In the genomic region with DNA sequence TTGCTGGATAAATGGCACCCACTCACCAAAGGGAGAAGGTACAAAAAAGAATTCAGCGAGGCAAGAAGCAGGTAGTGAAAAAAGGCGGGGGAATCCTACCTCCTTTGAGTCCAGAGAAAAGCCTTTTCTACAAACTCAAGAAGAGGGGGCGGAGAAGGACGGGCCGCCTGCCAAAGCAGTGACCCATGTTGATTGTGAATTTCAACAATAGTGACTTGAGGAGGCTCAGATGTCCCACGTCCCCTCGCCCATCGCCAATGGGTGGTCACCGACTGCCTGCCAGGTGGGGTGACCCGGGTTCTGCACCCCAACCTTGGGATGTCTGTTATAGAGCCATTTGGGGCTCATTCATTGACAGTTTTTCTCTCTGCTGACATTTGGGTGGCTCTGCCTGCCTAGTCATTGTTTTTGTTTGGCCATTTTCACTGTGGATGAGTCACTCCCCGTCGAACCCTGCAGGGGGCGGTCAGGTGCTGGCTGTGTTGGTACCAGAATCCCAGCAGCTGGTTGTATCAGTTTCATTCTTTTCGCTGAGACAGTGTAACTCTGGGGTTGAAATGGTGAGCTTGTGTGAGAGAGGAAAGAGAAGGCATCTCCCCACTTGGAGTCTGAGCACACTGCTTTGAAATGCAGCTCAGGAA, we compare ENCODE assay signal across 8 cellular contexts.
DNase-seq lines count a peak whose midpoint lies in the region; ATAC-seq, FAIRE-seq and TF ChIP-seq lines count a peak whose summit lies in the region.

No MANE protein-coding gene starts in this region.

- ATAC-seq in activated CD8-positive, alpha-beta T cell treated with anti-CD3 and anti-CD28 coated beads, Interleukin-2, amount 10 ng/mL, durations not matched to agents 7 days and 5 days = peak; percentile 81
- no peak for ATAC-seq in HG02981 (IDR thresholded peaks at IDR 0.05; ENCODE audit: unreplicated experiment)

- H3K4me3 ChIP-seq in AG04450 (ENCODE audit: low read depth, low read length) = no peak overlapping the region
- H3K4me3 ChIP-seq in GM12865 (ENCODE audit: low read depth, low read length) = no peak overlapping the region
- H3K4me3 ChIP-seq in kidney (ENCODE audit: low read length in 2 of 2) = no peak overlapping the region
- no peak overlapping the region for H3K4me3 ChIP-seq in thyroid gland (replicated peaks in 1 of 3)

- H3K36me3 Mint-ChIP-seq in activated CD8-positive, alpha-beta T cell treated with anti-CD3 and anti-CD28 coated beads, Interleukin-2, amount 10 ng/mL, durations not matched to agents 7 days and 5 days (ENCODE audit: low read depth) = no peaks in the 10 kb centered on the region

- H3K4me1 ChIP-seq in kidney (ENCODE audit: control insufficient read depth in 1 of 2, insufficient read depth in 1 of 2, low read depth in 1 of 2, low read length in 2 of 2) = peaks cover 7 to 12% of the 10 kb centered on the region in 2 donors
- peaks cover 27 to 29% of the 10 kb centered on the region in 2 donors for H3K4me1 ChIP-seq in thyroid gland

- peak overlapping the region; percentile 45 for H3K27ac Mint-ChIP-seq in activated CD8-positive, alpha-beta T cell treated with anti-CD3 and anti-CD28 coated beads, Interleukin-2, amount 10 ng/mL, durations not matched to agents 7 days and 5 days

- H3K36me3 ChIP-seq in kidney (ENCODE audit: control insufficient read depth in 1 of 2, insufficient read depth in 2 of 2, low read length in 2 of 2) (no peaks in the 10 kb centered on the region), thyroid gland (no peaks in the 10 kb centered on the region)

- H3K9me3 ChIP-seq in AG04450 (ENCODE audit: control insufficient read depth, insufficient read depth, low read length) (no peaks in the 10 kb centered on the region), kidney (ENCODE audit: control insufficient read depth in 1 of 2, low read length in 2 of 2) (no peaks in the 10 kb centered on the region), thyroid gland (no peaks in the 10 kb centered on the region)

- POLR2A ChIA-PET in AG04450 (lab: Yijun Ruan, JAX) = no interaction called here
- POLR2A ChIA-PET in activated CD8-positive, alpha-beta T cell treated with anti-CD3 and anti-CD28 coated beads, Interleukin-2, amount 10 ng/mL, durations not matched to agents 7 days and 5 days (lab: Charles Lee) = no interaction called here

- no peaks in the 10 kb centered on the region for H3K9me3 Mint-ChIP-seq in activated CD8-positive, alpha-beta T cell treated with anti-CD3 and anti-CD28 coated beads, Interleukin-2, amount 10 ng/mL, durations not matched to agents 7 days and 5 days (ENCODE audit: insufficient read depth)

- H3K27me3 ChIP-seq in AG04450 (ENCODE audit: control insufficient read depth, insufficient read depth, low read length) = no peaks in the 10 kb centered on the region
- H3K27me3 ChIP-seq in thyroid gland = no peaks in the 10 kb centered on the region

- intact Hi-C loops in kidney (cut with DNase I) (no loop called here), thyroid gland (cut with DNase I) (no loop called here)

- H3K9ac ChIP-seq in kidney (ENCODE audit: low read length in 2 of 2) = no peak overlapping the region

- no peak for TF ChIP-seq POLR2A in thyroid gland (IDR thresholded peaks at IDR 0.05)

- no peak for FAIRE-seq in kidney (lab: Jason Lieb, UNC)

- DNase-seq in AG04450 (ENCODE audit: low read depth, low spot score) (no peak), GM12865 (ENCODE audit: low read depth) (peak; percentile 55), LHCN-M2 (ENCODE audit: low read depth) (peak; percentile 80), kidney (no peak), thyroid gland (peak; percentile 88 to 90), cerebellar nuclear complex (lab: John Stamatoyannopoulos, UW) (no peak)
- peak; percentile 69 for DNase-seq in activated CD8-positive, alpha-beta T cell treated with anti-CD3 and anti-CD28 coated beads, Interleukin-2, amount 10 ng/mL, durations not matched to agents 7 days and 5 days

- 31 to 42% methylated on average over 14 of the region's 14 CpGs for WGBS in thyroid gland, 2 donors

- peaks cover 7% of the 10 kb centered on the region for H3K27me3 Mint-ChIP-seq in activated CD8-positive, alpha-beta T cell treated with anti-CD3 and anti-CD28 coated beads, Interleukin-2, amount 10 ng/mL, durations not matched to agents 7 days and 5 days (ENCODE audit: low read depth)

- H3K27ac ChIP-seq in AG04450 (ENCODE audit: low read depth, low read length) = no peak overlapping the region
- no peak overlapping the region for H3K27ac ChIP-seq in kidney (ENCODE audit: low read depth in 2 of 2, low read length in 2 of 2)
- peak overlapping the region in 2 of 3 donors; percentile 4 to 47 for H3K27ac ChIP-seq in thyroid gland

- peak overlapping the region; percentile 27 for H3K4me3 Mint-ChIP-seq in activated CD8-positive, alpha-beta T cell treated with anti-CD3 and anti-CD28 coated beads, Interleukin-2, amount 10 ng/mL, durations not matched to agents 7 days and 5 days

- H3K4me1 Mint-ChIP-seq in activated CD8-positive, alpha-beta T cell treated with anti-CD3 and anti-CD28 coated beads, Interleukin-2, amount 10 ng/mL, durations not matched to agents 7 days and 5 days (ENCODE audit: low read depth) = peaks cover 14% of the 10 kb centered on the region

- TF ChIP-seq CTCF in AG04450 (IDR thresholded peaks at IDR 0.05; ENCODE audit: low read depth, low read length) = 0 out of 2 replicates have a peak, but pooled peaks have one; percentile 12
- TF ChIP-seq CTCF in GM12865 (IDR thresholded peaks at IDR 0.05; ENCODE audit: insufficient read depth, low read depth, low read length, missing control alignments) = peak; percentile 59
- TF ChIP-seq CTCF in kidney (IDR thresholded peaks at IDR 0.05; ENCODE audit: borderline replicate concordance, extremely low read depth, insufficient read depth) = peak; percentile 61
- peak in 5 of 6 experiments; percentile 11 to 57 (median 53) for TF ChIP-seq CTCF in thyroid gland (IDR thresholded peaks at IDR 0.05)

- CTCF ChIA-PET in AG04450 (lab: Charles Lee) = interaction anchor here (1.1 kb wide), 1 partner anchor 489 kb away, joined by 3 read pairs; no protein-coding TSS in a partner anchor
- CTCF ChIA-PET in activated CD8-positive, alpha-beta T cell treated with anti-CD3 and anti-CD28 coated beads, Interleukin-2, amount 10 ng/mL, durations not matched to agents 7 days and 5 days (lab: Charles Lee) = interaction anchor here (0.6 to 1.6 kb wide), 5 partner anchors 156 to 1706 kb away, joined by 3 to 10 read pairs (median 3); no protein-coding TSS in a partner anchor

Comparison
In these comparisons a context has a peak if more than half of its experiments do, and no peak if none do; other contexts are left out.
1. DNase-seq: peak in GM12865 (single experiment), LHCN-M2 (single experiment), activated CD8-positive, alpha-beta T cell treated with anti-CD3 and anti-CD28 coated beads, Interleukin-2, amount 10 ng/mL, durations not matched to agents 7 days and 5 days (single experiment) and thyroid gland (2 of 2); none in AG04450 (single experiment), kidney (single experiment) and cerebellar nuclear complex (0 of 2).
2. H3K27ac ChIP-seq: peak in thyroid gland (2 of 3); none in AG04450 (single experiment) and kidney (0 of 2).
3. Peak in every context shown above with its lines, with median percentiles within 50 percentile points of each other: CTCF ChIP-seq.